18 cellular contexts compared by ENCODE assay signal in genomic region chr10:7794627-7795026, GRCh38. TPM values are rescaled to one million over a fixed set of nuclear protein-coding genes. Genes with fewer than 3 reads are reported as not detected.
DNase-seq lines count a peak whose midpoint lies in the region; ATAC-seq, FAIRE-seq and TF ChIP-seq lines count a peak whose summit lies in the region.
"Had no signal": no experiment of that assay in that cellular context is flagged by ENCODE, and none has a peak within 500 bp of the region (broad histone marks: within the 10 kb centered on the region; RNA-seq: fewer than 3 reads in every experiment).

No MANE protein-coding gene starts in this region.

- no peak for DNase-seq in Caco-2
- peak; percentile 9 for DNase-seq in EH (ENCODE audit: low read depth)
- DNase-seq in K562 (ENCODE audit: extremely low read depth in 1 of 4, low spot score in 3 of 4): no peak
- DNase-seq in trophoblast cell: no peak
- no peak for DNase-seq in left colon
- DNase-seq in H9: no peak
- DNase-seq in SK-N-DZ (ENCODE audit: low spot score): no peak
- no peak for DNase-seq in Karpas-422
- DNase-seq: BE2C; CD4-positive, alpha-beta T cell; KG1; MG63; NCI-H1092 treated with DMSO at 0.1 percent for 48 hours; NCI-H2081 treated with DMSO at 0.1 percent for 48 hours; NCI-H524; SK-N-SH had no signal

- no peak overlapping the region for H3K4me3 Mint-ChIP-seq in Caco-2 (ENCODE audit: unreplicated experiment)
- no peak overlapping the region for H3K4me3 Mint-ChIP-seq in H9
- H3K4me3 Mint-ChIP-seq: GM23338 had no signal

- no peak overlapping the region for H2BK15ac ChIP-seq in H9 (ENCODE audit: low read depth, low read length)

- no peak overlapping the region for H3K23ac ChIP-seq in trophoblast cell (ENCODE audit: low read length)
- no peak overlapping the region for H3K23ac ChIP-seq in H9 (ENCODE audit: insufficient read length, low read depth, low read length)

- no peak for TF ChIP-seq RAD21 in K562 (CRISPR knock-in tag; conservative IDR thresholded peaks at IDR 0.05 in 1 of 2, IDR thresholded peaks at IDR 0.05 in 1 of 2)

- in situ Hi-C loops in K562 (cut with MboI): no loop called here

- peaks cover 13% of the 10 kb centered on the region for H3K4me1 ChIP-seq in Caco-2
- peaks cover 0 to 28% of the 10 kb centered on the region in 2 experiments; a peak in 3 of 5 replicates for H3K4me1 ChIP-seq in K562 (replicated peaks in 1 of 2; ENCODE audit: control insufficient read depth in 2 of 2, insufficient read depth in 2 of 2, low read length in 2 of 2)
- H3K4me1 ChIP-seq in trophoblast cell (ENCODE audit: control insufficient read depth in 1 of 2, insufficient read depth in 2 of 2, low read length in 2 of 2): no peaks in the 10 kb centered on the region
- H3K4me1 ChIP-seq in H9 (ENCODE audit: insufficient read depth, low read length): no peaks in the 10 kb centered on the region
- peaks cover 26% of the 10 kb centered on the region for H3K4me1 ChIP-seq in Karpas-422 (ENCODE audit: low read length)
- H3K4me1 ChIP-seq: BE2C had no signal

- H3K9me3 ChIP-seq in Caco-2: no peaks in the 10 kb centered on the region
- no peaks in the 10 kb centered on the region for H3K9me3 ChIP-seq in K562 (replicated peaks; ENCODE audit: control insufficient read depth, insufficient read depth, low read depth, low read length)
- H3K9me3 ChIP-seq in trophoblast cell (ENCODE audit: insufficient read depth, low read depth, low read length): no peaks in the 10 kb centered on the region
- no peaks in the 10 kb centered on the region for H3K9me3 ChIP-seq in H9 (ENCODE audit: control insufficient read depth, low read depth, low read length)
- no peaks in the 10 kb centered on the region for H3K9me3 ChIP-seq in Karpas-422 (ENCODE audit: low read length)
- H3K9me3 ChIP-seq: BE2C, MG63, SK-N-SH had no signal

- no peak overlapping the region for H4K91ac ChIP-seq in trophoblast cell (ENCODE audit: low read depth, low read length)
- no peak overlapping the region for H4K91ac ChIP-seq in H9 (ENCODE audit: insufficient read length, low read depth, low read length)

- no peak for TF ChIP-seq POLR2A in K562 (conservative IDR thresholded peaks at IDR 0.05)

- H3K14ac ChIP-seq in trophoblast cell (ENCODE audit: low read length) (no peak overlapping the region), H9 (ENCODE audit: insufficient read depth, low read length) (no peak overlapping the region)

- WGBS in K562 (ENCODE audit: insufficient coverage, low coverage, missing lambda C conversion rate): 80% methylated on average over 3 of the region's 3 CpGs
- WGBS in trophoblast cell (ENCODE audit: extremely low coverage, insufficient coverage, insufficient read length): no CpG with 5 or more reads among the region's 3 CpGs
- WGBS in H9 (ENCODE audit: extremely low coverage, insufficient read length, low lambda C conversion rate): no CpG with 5 or more reads among the region's 3 CpGs

- no peak overlapping the region for H2BK12ac ChIP-seq in trophoblast cell (ENCODE audit: low read length)
- no peak overlapping the region for H2BK12ac ChIP-seq in H9 (ENCODE audit: insufficient read length, low read depth, low read length)

- TF ChIP-seq EP300 in K562 (IDR thresholded peaks at IDR 0.05; ENCODE audit: low read length): no peak

- no peaks in the 10 kb centered on the region for H3K23me2 ChIP-seq in H9 (ENCODE audit: insufficient read length, low read depth, low read length, poor library complexity, severe bottlenecking)

- H3K18ac ChIP-seq in trophoblast cell (ENCODE audit: low read length) (no peak overlapping the region), H9 (ENCODE audit: insufficient read length, low read depth, low read length) (no peak overlapping the region)

- H3K9me1 ChIP-seq in K562 (ENCODE audit: control insufficient read depth, insufficient read depth, low read length): no peaks in the 10 kb centered on the region

- H3K27ac ChIP-seq in K562 (ENCODE audit: extremely low read depth, low read depth, low read length) (peak overlapping the region; percentile 11; the same call in 1 of the 3 replicates), trophoblast cell (ENCODE audit: low read depth, low read length) (no peak overlapping the region), H9 (ENCODE audit: insufficient read length, low read depth, low read length) (no peak overlapping the region), Karpas-422 (ENCODE audit: low read length) (no peak overlapping the region)

- H3K9ac ChIP-seq in K562 (ENCODE audit: insufficient read depth in 1 of 2, low read depth in 2 of 2, low read length in 2 of 2): no peak overlapping the region; a peak in 1 of 4 replicates
- no peak overlapping the region for H3K9ac ChIP-seq in trophoblast cell (ENCODE audit: low read length)
- H3K9ac ChIP-seq in H9 (ENCODE audit: extremely low read depth, insufficient read length, low read length): no peak overlapping the region
- H3K9ac ChIP-seq in Karpas-422 (ENCODE audit: low read length): no peak overlapping the region
- H3K9ac ChIP-seq: SK-N-SH had no signal

- no peak overlapping the region for H2AFZ ChIP-seq in K562 (ENCODE audit: low read depth, low read length)
- no peak overlapping the region for H2AFZ ChIP-seq in trophoblast cell (ENCODE audit: insufficient read depth, low read length, poor library complexity)
- H2AFZ ChIP-seq in H9 (ENCODE audit: low read length): no peak overlapping the region
- no peak overlapping the region for H2AFZ ChIP-seq in Karpas-422 (ENCODE audit: low read length)
- H2AFZ ChIP-seq: GM23338 had no signal

- H3K4ac ChIP-seq in trophoblast cell (ENCODE audit: low read depth, low read length) (peak overlapping the region; percentile 72), H9 (ENCODE audit: low read depth, low read length) (no peak overlapping the region)

- H4K20me1 ChIP-seq in K562 (replicated peaks; ENCODE audit: control insufficient read depth, insufficient read depth, low read length) (peaks cover 15% of the 10 kb centered on the region), H9 (ENCODE audit: control insufficient read depth, insufficient read depth, insufficient read length) (no peaks in the 10 kb centered on the region), Karpas-422 (ENCODE audit: insufficient read depth, low read depth, low read length) (peaks cover 50% of the 10 kb centered on the region)

- H2AK5ac ChIP-seq in trophoblast cell (ENCODE audit: low read length) (no peak overlapping the region), H9 (ENCODE audit: insufficient read length, low read length) (no peak overlapping the region)

- H4K8ac ChIP-seq in trophoblast cell (ENCODE audit: low read depth, low read length) (no peak overlapping the region), H9 (replicated peaks; ENCODE audit: insufficient read length, low read depth, low read length) (no peak overlapping the region)

- no peaks in the 10 kb centered on the region for H3K27me3 Mint-ChIP-seq in Caco-2 (ENCODE audit: insufficient read depth, unreplicated experiment)
- H3K27me3 Mint-ChIP-seq in H9 (ENCODE audit: low read depth): no peaks in the 10 kb centered on the region
- H3K27me3 Mint-ChIP-seq: CD4-positive, alpha-beta T cell had no signal

- no peak overlapping the region for H3K4me3 ChIP-seq in Caco-2 (ENCODE audit: low read depth, low read length)
- no peak overlapping the region for H3K4me3 ChIP-seq in K562
- H3K4me3 ChIP-seq in trophoblast cell (ENCODE audit: low read depth, low read length): no peak overlapping the region
- H3K4me3 ChIP-seq in Karpas-422 (ENCODE audit: low read length): no peak overlapping the region
- H3K4me3 ChIP-seq: GM23338, MG63 had no signal

- H3K36me3 ChIP-seq in Caco-2 (ENCODE audit: control insufficient read depth, insufficient read depth, low read length) (peaks cover 3% of the 10 kb centered on the region; the same call in 1 of the 2 replicates), K562 (ENCODE audit: control insufficient read depth, insufficient read depth, low read length) (peaks cover 87% of the 10 kb centered on the region), trophoblast cell (ENCODE audit: control insufficient read depth in 1 of 2, insufficient read depth in 2 of 2, low read length in 2 of 2) (peaks cover 11 to 17% of the 10 kb centered on the region in 2 experiments), Karpas-422 (ENCODE audit: insufficient read depth, low read length) (peaks cover 39% of the 10 kb centered on the region)

- no peak overlapping the region for H2BK20ac ChIP-seq in H9 (ENCODE audit: low read depth, low read length, poor library complexity, severe bottlenecking)

- no peak for ATAC-seq in K562
- no peak for ATAC-seq in left colon
- ATAC-seq: GM23338, Panc1 had no signal

- H2BK120ac ChIP-seq in trophoblast cell (ENCODE audit: insufficient read depth, low read length, poor library complexity): no peak overlapping the region
- H2BK120ac ChIP-seq in H9 (ENCODE audit: low read depth, low read length, poor library complexity, severe bottlenecking): no peak overlapping the region

- H3K4me2 ChIP-seq in K562 (ENCODE audit: insufficient read depth, low read length) (no peak overlapping the region), trophoblast cell (ENCODE audit: low read length) (no peak overlapping the region), H9 (ENCODE audit: insufficient read depth, insufficient read length, low read length) (no peak overlapping the region), Karpas-422 (ENCODE audit: low read depth, low read length, poor library complexity, severe bottlenecking) (no peak overlapping the region)
- H3K4me2 ChIP-seq: GM23338, SK-N-SH had no signal

- H3K9me2 ChIP-seq in Karpas-422 (replicated peaks; ENCODE audit: insufficient read depth, low read length): no peaks in the 10 kb centered on the region
- H3K9me2 ChIP-seq: SK-N-SH had no signal

- peaks cover 37% of the 10 kb centered on the region for H3K4me1 Mint-ChIP-seq in Caco-2 (ENCODE audit: low read depth, unreplicated experiment)
- peaks cover 3% of the 10 kb centered on the region in 2 experiments; a peak in 3 of 4 replicates for H3K4me1 Mint-ChIP-seq in H9

- BruUV-seq in Caco-2 (replicated peaks; lab: Mats Ljungman, UMichigan): no TSS peak
- no TSS peak for BruUV-seq in K562 (replicated peaks; lab: Mats Ljungman, UMichigan)

- POLR2A ChIA-PET in Caco-2 (lab: Charles Lee) (no interaction called here), K562 (lab: Yijun Ruan, JAX) (no interaction called here)

- H2BK5ac ChIP-seq in trophoblast cell (ENCODE audit: low read depth, low read length, poor library complexity) (no peak overlapping the region), H9 (ENCODE audit: insufficient read length, low read length) (no peak overlapping the region)

- H3K27ac Mint-ChIP-seq in Caco-2 (ENCODE audit: unreplicated experiment): peak overlapping the region; percentile 48
- peak overlapping the region in 1 of 3 experiments; percentile 65; a peak in 2 of 7 replicates for H3K27ac Mint-ChIP-seq in H9
- H3K27ac Mint-ChIP-seq: CD4-positive, alpha-beta T cell; GM23338 had no signal

- H3K27me3 ChIP-seq in Caco-2 (replicated peaks; ENCODE audit: control insufficient read depth, insufficient read depth, low read length) (no peaks in the 10 kb centered on the region), K562 (ENCODE audit: control insufficient read depth in 2 of 2, insufficient read depth in 2 of 2, low read length in 2 of 2) (no peaks in the 10 kb centered on the region), trophoblast cell (ENCODE audit: insufficient read depth, low read length) (no peaks in the 10 kb centered on the region), H9 (ENCODE audit: insufficient read depth, low read length) (no peaks in the 10 kb centered on the region), Karpas-422 (ENCODE audit: low read length) (no peaks in the 10 kb centered on the region)
- H3K27me3 ChIP-seq: BE2C, MG63 had no signal

- TF ChIP-seq CTCF in Caco-2 (IDR thresholded peaks at IDR 0.05; ENCODE audit: insufficient read depth in 1 of 2, low read depth in 1 of 2, low read length in 1 of 2, severe bottlenecking in 1 of 2, unreplicated experiment in 1 of 2) (no peak), K562 (IDR thresholded peaks at IDR 0.05 in 2 of 3, conservative IDR thresholded peaks at IDR 0.05 in 1 of 3; ENCODE audit: insufficient read depth in 2 of 3, low read depth in 1 of 3, low read length in 3 of 3) (no peak), H9 (conservative IDR thresholded peaks at IDR 0.05) (no peak)

- H3K79me1 ChIP-seq in trophoblast cell (ENCODE audit: low read length): no peaks in the 10 kb centered on the region
- H3K79me1 ChIP-seq in H9 (ENCODE audit: insufficient read depth, low read depth, low read length, poor library complexity, severe bottlenecking): no peaks in the 10 kb centered on the region

- H4K12ac ChIP-seq in trophoblast cell (ENCODE audit: low read depth, low read length): no peak overlapping the region

- FAIRE-seq in K562 (lab: Jason Lieb, UNC): no peak

- intact Hi-C loops in Caco-2 (cut with micrococcal nuclease; ENCODE audit: unreplicated experiment): no loop called here
- intact Hi-C loops in K562 (cut with micrococcal nuclease): no loop called here
- intact Hi-C loops in left colon (cut with DNase I, micrococcal nuclease): no loop called here

- H3K36me3 Mint-ChIP-seq in Caco-2 (ENCODE audit: insufficient read depth, unreplicated experiment): peaks cover 90% of the 10 kb centered on the region
- peaks cover 22 to 49% (median 42%) of the 10 kb centered on the region in 3 experiments; a peak in 6 of 7 replicates for H3K36me3 Mint-ChIP-seq in H9 (ENCODE audit: insufficient read depth in 1 of 3, low read depth in 3 of 3)

- H3K56ac ChIP-seq in H9 (ENCODE audit: insufficient read length, low read depth, low read length): no peak overlapping the region

- H3K9me3 Mint-ChIP-seq in Caco-2 (ENCODE audit: unreplicated experiment): no peaks in the 10 kb centered on the region
- H3K9me3 Mint-ChIP-seq in H9: no peaks in the 10 kb centered on the region
- H3K9me3 Mint-ChIP-seq: CD4-positive, alpha-beta T cell; GM23338 had no signal

- no peak overlapping the region for H4K5ac ChIP-seq in H9 (ENCODE audit: insufficient read length, low read depth, low read length)

- CTCF ChIA-PET in Caco-2 (lab: Charles Lee) (no interaction called here), K562 (lab: Yijun Ruan, JAX; ENCODE audit: low intra/inter-chr PET ratio) (no interaction called here)

- H3K79me2 ChIP-seq in K562 (ENCODE audit: control insufficient read depth, insufficient read depth, low read length) (peaks cover 80% of the 10 kb centered on the region), trophoblast cell (ENCODE audit: control insufficient read depth, insufficient read depth, low read length, poor library complexity) (peaks cover 1% of the 10 kb centered on the region), H9 (ENCODE audit: insufficient read depth, low read length) (peaks cover 22% of the 10 kb centered on the region), Karpas-422 (ENCODE audit: low read length) (peaks cover 78% of the 10 kb centered on the region)

- H3T11ph ChIP-seq in H9 (ENCODE audit: low read length): no peak overlapping the region

RNA-seq across cellular contexts. Expression of gene ATP5F1C, which starts 6.7 kb away (rescaled TPM):
- total RNA-seq in Caco-2 (2022) (568 and 613 TPM in 2 replicates), K562 (2014; rRNA removed) (356 and 389 TPM in 2 replicates), K562 (2014; rRNA removed; fragmentation: Illumina TruSeq; extraction: Trizol) (559 and 608 TPM in 2 replicates), K562 (2015; rRNA removed; fragmentation: Illumina TruSeq; extraction: Trizol) (452 and 493 TPM in 2 replicates), K562 (2021) (409 and 465 TPM in 2 replicates), left colon (100 to 1,000 TPM; 463 to 537 TPM), H9 (2021) (268 and 280 TPM in 2 replicates)
- 125 and 199 TPM in 2 replicates for total RNA-seq in K562 (2011; cell fraction: chromatin; rRNA removed; ENCODE audit: low replicate concordance)
- 102 and 104 TPM in 2 replicates for total RNA-seq in K562 (2011; cell fraction: nucleolus; rRNA removed)
- 144 and 173 TPM in 2 replicates for total RNA-seq in K562 (2011; cell fraction: nucleoplasm; rRNA removed)
- polyA plus RNA-seq in K562 (2011; rRNA removed) (766 and 904 TPM in 2 replicates), K562 (2014; fragmentation: Illumina TruSeq; extraction: Trizol) (466 and 557 TPM in 2 replicates), K562 (2014; fragmentation: Nextera tagmentation; extraction: Ambion mirVana) (1,000 to 10,000 TPM; 1,372 to 1,475 TPM), K562 (2014; rRNA removed) (557 and 719 TPM in 2 replicates)
- polyA plus RNA-seq in K562 (2011; cell fraction: cytosol; rRNA removed): 279 and 353 TPM in 2 replicates
- 162 and 279 TPM in 2 replicates for polyA plus RNA-seq in K562 (2011; cell fraction: nucleus; rRNA removed)
- 367 and 617 TPM in 2 replicates for polyA plus RNA-seq in K562 (2012)
- polyA minus RNA-seq in K562 (2011; rRNA and poly(A)+ RNA removed): 359 and 407 TPM in 2 replicates
- polyA minus RNA-seq in K562 (2011; cell fraction: cytosol; rRNA and poly(A)+ RNA removed): 174 and 190 TPM in 2 replicates
- polyA minus RNA-seq in K562 (2011; cell fraction: nucleus; rRNA and poly(A)+ RNA removed): 66.1 and 141 TPM in 2 replicates
- 405 and 412 TPM in 2 replicates for polyA plus RNA-seq in trophoblast cell (2013)
- polyA plus RNA-seq in SK-N-DZ (2014; cell fraction: cytosol; rRNA removed): 999 and 1,167 TPM in 2 replicates
- polyA plus RNA-seq in SK-N-DZ (2014; cell fraction: nucleus; rRNA removed): 618 and 872 TPM in 2 replicates
- 207 and 291 TPM in 2 replicates for total RNA-seq in Karpas-422 (2014; rRNA removed; shearing (Covaris generic); ENCODE audit: low replicate concordance)

RNA-seq across cellular contexts. Expression of gene KIN, which starts 6.8 kb away (rescaled TPM):
- 27.8 and 27.9 TPM in 2 replicates for total RNA-seq in Caco-2 (2022)
- total RNA-seq in K562 (2011; cell fraction: chromatin; rRNA removed; ENCODE audit: low replicate concordance): 9.9 and 21.8 TPM in 2 replicates
- total RNA-seq in K562 (2011; cell fraction: nucleolus; rRNA removed): 6.8 TPM in 2 replicates
- total RNA-seq in K562 (2011; cell fraction: nucleoplasm; rRNA removed): 12.8 and 24.7 TPM in 2 replicates
- total RNA-seq in K562 (2014; rRNA removed): 13.6 and 14.4 TPM in 2 replicates
- total RNA-seq in K562 (2014; rRNA removed; fragmentation: Illumina TruSeq; extraction: Trizol): 16.0 and 16.9 TPM in 2 replicates
- 17.2 and 18.4 TPM in 2 replicates for total RNA-seq in K562 (2015; rRNA removed; fragmentation: Illumina TruSeq; extraction: Trizol)
- 9.7 and 11.7 TPM in 2 replicates for total RNA-seq in K562 (2021)
- polyA plus RNA-seq in K562 (2011; rRNA removed): 6.7 and 13.8 TPM in 2 replicates
- polyA plus RNA-seq in K562 (2011; cell fraction: cytosol; rRNA removed): 1.2 and 1.8 TPM in 2 replicates
- polyA plus RNA-seq in K562 (2011; cell fraction: nucleus; rRNA removed): 4.2 and 5.9 TPM in 2 replicates
- 12.6 and 13.0 TPM in 2 replicates for polyA plus RNA-seq in K562 (2012)
- polyA plus RNA-seq in K562 (2014; fragmentation: Illumina TruSeq; extraction: Trizol): 11.8 and 14.5 TPM in 2 replicates
- 10 to 100 TPM; 30.7 to 35.6 TPM for polyA plus RNA-seq in K562 (2014; fragmentation: Nextera tagmentation; extraction: Ambion mirVana)
- 13.9 and 23.4 TPM in 2 replicates for polyA plus RNA-seq in K562 (2014; rRNA removed)
- 5.2 and 5.5 TPM in 2 replicates for polyA minus RNA-seq in K562 (2011; rRNA and poly(A)+ RNA removed)
- 2.2 and 3.6 TPM in 2 replicates for polyA minus RNA-seq in K562 (2011; cell fraction: cytosol; rRNA and poly(A)+ RNA removed)
- 4.4 and 7.2 TPM in 2 replicates for polyA minus RNA-seq in K562 (2011; cell fraction: nucleus; rRNA and poly(A)+ RNA removed)
- polyA plus RNA-seq in trophoblast cell (2013): 20.0 and 22.1 TPM in 2 replicates
- 10 to 100 TPM in 1 of 2 donors, 1 to 10 TPM in 1; 9.9 to 10.6 TPM for total RNA-seq in left colon
- 20.9 and 23.4 TPM in 2 replicates for total RNA-seq in H9 (2021)
- polyA plus RNA-seq in SK-N-DZ (2014; cell fraction: cytosol; rRNA removed): 13.6 and 13.9 TPM in 2 replicates
- 14.1 and 26.3 TPM in 2 replicates for polyA plus RNA-seq in SK-N-DZ (2014; cell fraction: nucleus; rRNA removed)
- total RNA-seq in Karpas-422 (2014; rRNA removed; shearing (Covaris generic); ENCODE audit: low replicate concordance): 4.0 and 7.9 TPM in 2 replicates

RNA-seq across cellular contexts. Expression of gene TAF3, which starts 23.7 kb away (rescaled TPM):
- total RNA-seq in Caco-2 (2022) (28.9 and 30.6 TPM in 2 replicates), K562 (2014; rRNA removed) (3.8 and 4.4 TPM in 2 replicates), K562 (2014; rRNA removed; fragmentation: Illumina TruSeq; extraction: Trizol) (3.3 and 4.4 TPM in 2 replicates), K562 (2015; rRNA removed; fragmentation: Illumina TruSeq; extraction: Trizol) (4.1 TPM in 2 replicates), K562 (2021) (9.2 and 9.6 TPM in 2 replicates), left colon (1 to 10 TPM; 5.1 to 5.8 TPM), H9 (2021) (10.1 and 10.2 TPM in 2 replicates)
- 6.2 and 11.8 TPM in 2 replicates for total RNA-seq in K562 (2011; cell fraction: chromatin; rRNA removed; ENCODE audit: low replicate concordance)
- total RNA-seq in K562 (2011; cell fraction: nucleolus; rRNA removed): 5.5 and 6.1 TPM in 2 replicates
- 7.3 and 7.6 TPM in 2 replicates for total RNA-seq in K562 (2011; cell fraction: nucleoplasm; rRNA removed)
- polyA plus RNA-seq in K562 (2011; rRNA removed) (2.4 and 2.8 TPM in 2 replicates), K562 (2014; fragmentation: Illumina TruSeq; extraction: Trizol) (8.7 and 9.9 TPM in 2 replicates), K562 (2014; fragmentation: Nextera tagmentation; extraction: Ambion mirVana) (1 to 10 TPM; 1.5 to 2.0 TPM), K562 (2014; rRNA removed) (3.1 and 4.9 TPM in 2 replicates)
- polyA plus RNA-seq in K562 (2011; cell fraction: cytosol; rRNA removed): 1.2 TPM in 2 replicates
- 2.6 and 3.5 TPM in 2 replicates for polyA plus RNA-seq in K562 (2011; cell fraction: nucleus; rRNA removed)
- polyA plus RNA-seq in K562 (2012): 5.6 and 6.2 TPM in 2 replicates
- 4.2 and 4.6 TPM in 2 replicates for polyA minus RNA-seq in K562 (2011; rRNA and poly(A)+ RNA removed)
- 2.6 and 2.8 TPM in 2 replicates for polyA minus RNA-seq in K562 (2011; cell fraction: cytosol; rRNA and poly(A)+ RNA removed)
- 6.1 and 6.3 TPM in 2 replicates for polyA minus RNA-seq in K562 (2011; cell fraction: nucleus; rRNA and poly(A)+ RNA removed)
- polyA plus RNA-seq in trophoblast cell (2013): 11.5 and 12.3 TPM in 2 replicates
- polyA plus RNA-seq in SK-N-DZ (2014; cell fraction: cytosol; rRNA removed): 2.9 and 4.4 TPM in 2 replicates
- polyA plus RNA-seq in SK-N-DZ (2014; cell fraction: nucleus; rRNA removed): 1.3 and 3.9 TPM in 2 replicates
- total RNA-seq in Karpas-422 (2014; rRNA removed; shearing (Covaris generic); ENCODE audit: low replicate concordance): 4.5 and 4.7 TPM in 2 replicates
